Comparison of ENCODE assay signal across 16 cellular contexts in genomic region chr1:118985611-118986290, GRCh38. TPM values are rescaled to one million over a fixed set of nuclear protein-coding genes. Genes with fewer than 3 reads are reported as not detected.
DNase-seq lines count a peak whose midpoint lies in the region; ATAC-seq, FAIRE-seq and TF ChIP-seq lines count a peak whose summit lies in the region.
"Had no signal": no experiment of that assay in that cellular context is flagged by ENCODE, and none has a peak within 500 bp of the region (broad histone marks: within the 10 kb centered on the region; RNA-seq: fewer than 3 reads in every experiment).

No MANE protein-coding gene starts in this region.

- no peak overlapping the region for H3K18ac ChIP-seq in mesendoderm (ENCODE audit: low read length)

- no CpG with 5 or more reads among the region's 24 CpGs for WGBS in mesendoderm (ENCODE audit: extremely low coverage, insufficient coverage, low lambda C conversion rate)

- H3K36me3 Mint-ChIP-seq in astrocyte (ENCODE audit: low read depth, unreplicated experiment) = peaks cover 5% of the 10 kb centered on the region

- no peak overlapping the region for H2BK5ac ChIP-seq in mesendoderm (ENCODE audit: low read length)

- no peak overlapping the region for H3K56ac ChIP-seq in mesendoderm (ENCODE audit: low read length)

- no peak overlapping the region for H2BK120ac ChIP-seq in mesendoderm (ENCODE audit: low read depth, low read length)

- H3K79me1 ChIP-seq in mesendoderm (ENCODE audit: low read length) = no peaks in the 10 kb centered on the region

- H3K4ac ChIP-seq in mesendoderm (ENCODE audit: low read depth, low read length) = no peak overlapping the region

- intact Hi-C loops in left ventricle myocardium inferior (cut with micrococcal nuclease) = no loop called here
- intact Hi-C loops in Right ventricle myocardium inferior (cut with DNase I) = no loop called here

- H3K27ac ChIP-seq in left ventricle myocardium inferior (replicated peaks) = no peak overlapping the region
- H3K27ac ChIP-seq in astrocyte (ENCODE audit: low read depth, low read length) = peak overlapping the region; percentile 31
- H3K27ac ChIP-seq in mesendoderm (ENCODE audit: low read depth, low read length) = no peak overlapping the region
- H3K27ac ChIP-seq: testis had no signal

- no peak overlapping the region for H2AK5ac ChIP-seq in mesendoderm (ENCODE audit: low read length)

- TF ChIP-seq CTCF in left ventricle myocardium inferior (IDR thresholded peaks at IDR 0.05; ENCODE audit: borderline replicate concordance) (no peak), astrocyte (IDR thresholded peaks at IDR 0.05; ENCODE audit: insufficient read depth, low read depth, low read length) (no peak)

- H3K36me3 ChIP-seq in left ventricle myocardium inferior = no peaks in the 10 kb centered on the region
- no peaks in the 10 kb centered on the region for H3K36me3 ChIP-seq in astrocyte (ENCODE audit: insufficient read depth, low read length)
- H3K36me3 ChIP-seq in mesendoderm (ENCODE audit: control insufficient read depth, insufficient read depth, low read length) = no peaks in the 10 kb centered on the region
- H3K36me3 ChIP-seq: BE2C had no signal

- H3K27ac Mint-ChIP-seq in astrocyte (ENCODE audit: unreplicated experiment) = peak overlapping the region; percentile 62

- peaks cover 46% of the 10 kb centered on the region for H3K4me1 ChIP-seq in left ventricle myocardium inferior
- peaks cover 6% of the 10 kb centered on the region for H3K4me1 ChIP-seq in astrocyte (ENCODE audit: insufficient read depth, low read length)
- peaks cover 6% of the 10 kb centered on the region for H3K4me1 ChIP-seq in mesendoderm (ENCODE audit: control insufficient read depth, low read depth, low read length)
- H3K4me1 ChIP-seq: BE2C had no signal

- H3K27me3 Mint-ChIP-seq in astrocyte (ENCODE audit: low read depth, unreplicated experiment) = peaks cover 93% of the 10 kb centered on the region

- peaks cover 40% of the 10 kb centered on the region for H3K79me2 ChIP-seq in astrocyte (ENCODE audit: insufficient read depth, low read length)
- H3K79me2 ChIP-seq in mesendoderm (ENCODE audit: control insufficient read depth, insufficient read depth, low read length) = no peaks in the 10 kb centered on the region

- H3K23ac ChIP-seq in mesendoderm (ENCODE audit: low read length) = no peak overlapping the region

- peak overlapping the region; percentile 71 for H3K4me2 ChIP-seq in astrocyte (ENCODE audit: low read length)
- H3K4me2 ChIP-seq in mesendoderm (ENCODE audit: low read length) = no peak overlapping the region

- H3K4me3 ChIP-seq in left ventricle myocardium inferior (peak overlapping the region; percentile 65), astrocyte (ENCODE audit: insufficient read depth, low read depth, low read length) (peak overlapping the region; percentile 58), mesendoderm (ENCODE audit: low read length) (no peak overlapping the region)
- H3K4me3 ChIP-seq: testis had no signal

- H3K4me1 Mint-ChIP-seq in astrocyte (ENCODE audit: low read depth, unreplicated experiment) = peaks cover 5% of the 10 kb centered on the region

- H3K9me3 ChIP-seq in left ventricle myocardium inferior (replicated peaks) (no peaks in the 10 kb centered on the region), astrocyte (ENCODE audit: insufficient read depth, low read depth, low read length) (peaks cover 12% of the 10 kb centered on the region)
- H3K9me3 ChIP-seq: BE2C, testis had no signal

- H4K5ac ChIP-seq in mesendoderm (ENCODE audit: low read length) = no peak overlapping the region

- H2BK15ac ChIP-seq in mesendoderm (replicated peaks; ENCODE audit: low read depth) = no peak overlapping the region

- no peak overlapping the region for H4K8ac ChIP-seq in mesendoderm (ENCODE audit: low read depth, low read length)

- peaks cover 46% of the 10 kb centered on the region for H3K9me3 Mint-ChIP-seq in astrocyte (ENCODE audit: unreplicated experiment)

- no peak overlapping the region for H2AFZ ChIP-seq in astrocyte (ENCODE audit: low read depth, low read length)

- FAIRE-seq in astrocyte (lab: Jason Lieb, UNC) = no peak
- FAIRE-seq: RCC 7860 had no signal

- peaks cover 100% of the 10 kb centered on the region for H3K27me3 ChIP-seq in left ventricle myocardium inferior (ENCODE audit: low read depth)
- H3K27me3 ChIP-seq in astrocyte (ENCODE audit: insufficient read depth, low read length) = peaks cover 99% of the 10 kb centered on the region
- H3K27me3 ChIP-seq in mesendoderm (ENCODE audit: insufficient read depth, low read length, poor library complexity) = peaks cover 81% of the 10 kb centered on the region

- DNase-seq in left ventricle myocardium inferior = no peak
- DNase-seq in Right ventricle myocardium inferior (ENCODE audit: missing footprints) = no peak
- DNase-seq in astrocyte (ENCODE audit: low read depth) = no peak
- DNase-seq in mesendoderm = peak; percentile 34
- DNase-seq in MV-4-11 (lab: John Stamatoyannopoulos, UW) = no peak
- DNase-seq in NCI-H82 (lab: John Stamatoyannopoulos, UW) = no peak
- DNase-seq in COLO829 (ENCODE audit: low spot score) = no peak
- DNase-seq: activated effector memory CD4-positive, alpha-beta T cell treated with Interleukin-2 at 50 U/mL for 16 hours; BE2C; effector CD4-positive, alpha-beta T cell; hippocampal formation; NCI-H2029 treated with DMSO at 0.1 percent for 48 hours; stimulated activated CD4-positive, alpha-beta T cell treated with anti-CD3 and anti-CD28 coated beads, Interleukin-2, amount 100 ng/mL, for 48 hours; testis had no signal

- H4K20me1 ChIP-seq in astrocyte (ENCODE audit: insufficient read depth, low read length) = peaks cover 6% of the 10 kb centered on the region

- H3K9ac ChIP-seq in astrocyte (ENCODE audit: low read length) (peak overlapping the region; percentile 73), mesendoderm (ENCODE audit: low read length) (no peak overlapping the region)

- no peak overlapping the region for H3K4me3 Mint-ChIP-seq in astrocyte (ENCODE audit: unreplicated experiment)

- ATAC-seq in Right ventricle myocardium inferior (no peak), HG03097 (IDR thresholded peaks at IDR 0.05; ENCODE audit: low FRiP score, unreplicated experiment) (no peak)

RNA-seq across cellular contexts. Expression of gene TBX15, which starts 2.4 kb away (rescaled TPM):
- total RNA-seq in left ventricle myocardium inferior (0.63 TPM), Right ventricle myocardium inferior (0.43 TPM), astrocyte (0.07 and 0.10 TPM in 2 replicates)
- 0.14 TPM for polyA plus RNA-seq in mesendoderm (2013, experiment 1 of 2)
- polyA plus RNA-seq in mesendoderm (2013, experiment 2 of 2) = 0.14 TPM
